17 cellular contexts compared by ENCODE assay signal in the genomic region with DNA sequence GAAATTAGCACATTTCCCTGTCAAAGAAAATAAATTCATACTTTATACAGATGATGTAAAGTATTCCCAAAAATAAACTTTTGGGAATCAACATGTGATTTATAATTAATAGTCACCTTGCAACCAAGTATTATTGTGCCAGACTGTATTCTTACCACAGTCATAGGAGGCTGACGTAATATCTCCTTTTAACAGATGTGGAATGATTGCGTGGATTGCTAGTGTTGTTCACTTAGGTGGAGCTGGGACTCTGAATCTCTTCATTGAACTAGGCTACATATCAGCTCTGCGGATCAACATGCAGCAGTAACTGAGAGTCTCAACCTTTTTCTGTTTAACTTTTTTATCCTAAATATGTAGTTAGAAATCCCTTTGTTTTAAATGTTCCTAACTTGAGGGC. TPM values are rescaled to one million over a fixed set of nuclear protein-coding genes. Genes with fewer than 3 reads are reported as not detected.
DNase-seq lines count a peak whose midpoint lies in the region; ATAC-seq, FAIRE-seq and TF ChIP-seq lines count a peak whose summit lies in the region.
"Had no signal": no experiment of that assay in that cellular context is flagged by ENCODE, and none has a peak within 500 bp of the region (broad histone marks: within the 10 kb centered on the region; RNA-seq: fewer than 3 reads in every experiment).

No MANE protein-coding gene starts in this region.

- no peak overlapping the region for H2AFZ ChIP-seq in K562 (ENCODE audit: low read depth, low read length)
- H2AFZ ChIP-seq: GM23338 had no signal

- H3K36me3 ChIP-seq in breast epithelium (no peaks in the 10 kb centered on the region), K562 (ENCODE audit: control insufficient read depth, insufficient read depth, low read length) (0 out of 3 replicates have a peak, but pooled peaks cover 2% of the 10 kb centered on the region), neutrophil (peaks cover 7% of the 10 kb centered on the region)

- no peaks in the 10 kb centered on the region for H3K27me3 Mint-ChIP-seq in MCF 10A (ENCODE audit: insufficient read depth, unreplicated experiment)
- H3K27me3 Mint-ChIP-seq: CD4-positive, alpha-beta T cell had no signal

- H3K4me3 ChIP-seq in breast epithelium (no peak overlapping the region), K562 (no peak overlapping the region), neutrophil (ENCODE audit: low read depth in 1 of 2, low read length in 1 of 2) (no peak overlapping the region)
- H3K4me3 ChIP-seq: GM12878, GM23338 had no signal

- H3K9me3 Mint-ChIP-seq in MCF 10A (ENCODE audit: unreplicated experiment) = no peaks in the 10 kb centered on the region
- H3K9me3 Mint-ChIP-seq: CD4-positive, alpha-beta T cell; GM23338; H9 had no signal

- no peaks in the 10 kb centered on the region for H4K20me1 ChIP-seq in K562 (replicated peaks; ENCODE audit: control insufficient read depth, insufficient read depth, low read length)

- H3K9me3 ChIP-seq in breast epithelium (no peaks in the 10 kb centered on the region), K562 (replicated peaks; ENCODE audit: control insufficient read depth, insufficient read depth, low read depth, low read length) (no peaks in the 10 kb centered on the region), neutrophil (no peaks in the 10 kb centered on the region)

- FAIRE-seq in K562 (lab: Jason Lieb, UNC) (no peak), urothelium cell line (lab: Jason Lieb, UNC) (no peak)
- FAIRE-seq: GM12878, GM18507 had no signal

- H3K27ac ChIP-seq in breast epithelium (no peak overlapping the region), K562 (ENCODE audit: extremely low read depth, low read depth, low read length) (no peak overlapping the region), neutrophil (peak overlapping the region; percentile 69)
- H3K27ac ChIP-seq: 22Rv1 had no signal

- no peak for TF ChIP-seq EP300 in K562 (IDR thresholded peaks at IDR 0.05; ENCODE audit: low read length)

- in situ Hi-C loops in K562 (cut with MboI) = no loop called here

- peaks cover 25% of the 10 kb centered on the region for H3K36me3 Mint-ChIP-seq in MCF 10A (ENCODE audit: insufficient read depth, unreplicated experiment)

- POLR2A ChIA-PET in MCF 10A (lab: Yijun Ruan, JAX) (no interaction called here), K562 (lab: Yijun Ruan, JAX) (interaction anchor here (0.7 kb wide), 2 partner anchors 9 to 27 kb away, joined by 3 read pairs; no protein-coding TSS in a partner anchor)

- no peaks in the 10 kb centered on the region for H3K9me1 ChIP-seq in K562 (ENCODE audit: control insufficient read depth, insufficient read depth, low read length)

- DNase-seq in MCF 10A (ENCODE audit: unreplicated experiment) = peak; percentile 9
- DNase-seq in breast epithelium (ENCODE audit: low spot score in 2 of 2) = no peak
- no peak for DNase-seq in K562 (ENCODE audit: extremely low read depth in 1 of 4, low spot score in 3 of 4)
- DNase-seq in urothelium cell line (ENCODE audit: low spot score) = no peak
- DNase-seq: C1 segment of cervical spinal cord; Calu3; CD4-positive, alpha-beta T cell; DMS 273 treated with DMSO at 0.1 percent for 48 hours; H9; IMR-90 had no signal

- H3K9ac ChIP-seq in K562 (ENCODE audit: insufficient read depth in 1 of 2, low read depth in 2 of 2, low read length in 2 of 2) = no peak overlapping the region

- no peak for TF ChIP-seq RAD21 in K562 (CRISPR knock-in tag; conservative IDR thresholded peaks at IDR 0.05 in 1 of 2, IDR thresholded peaks at IDR 0.05 in 1 of 2)

- no peaks in the 10 kb centered on the region for H3K79me2 ChIP-seq in K562 (ENCODE audit: control insufficient read depth, insufficient read depth, low read length)

- H3K4me3 Mint-ChIP-seq in MCF 10A (ENCODE audit: unreplicated experiment) = no peak overlapping the region
- H3K4me3 Mint-ChIP-seq: CD4-positive, alpha-beta T cell; GM23338; H9 had no signal

- WGBS in K562 (ENCODE audit: insufficient coverage, low coverage, missing lambda C conversion rate) = 48% methylated on average over 3 of the region's 3 CpGs

- H3K4me2 ChIP-seq in K562 (ENCODE audit: insufficient read depth, low read length) = no peak overlapping the region
- H3K4me2 ChIP-seq: GM23338 had no signal

- H3K4me1 ChIP-seq in breast epithelium (no peaks in the 10 kb centered on the region), K562 (replicated peaks in 1 of 2; ENCODE audit: control insufficient read depth in 2 of 2, insufficient read depth in 2 of 2, low read length in 2 of 2) (no peaks in the 10 kb centered on the region; a peak in 2 of 5 replicates), neutrophil (ENCODE audit: control insufficient read depth in 1 of 2, insufficient read depth in 1 of 2, low read depth in 1 of 2, low read length in 1 of 2) (peaks cover 16 to 27% of the 10 kb centered on the region in 2 experiments)

- no peak overlapping the region for H3K27ac Mint-ChIP-seq in MCF 10A (ENCODE audit: low read depth, unreplicated experiment)
- H3K27ac Mint-ChIP-seq: CD4-positive, alpha-beta T cell; GM23338; H9 had no signal

- ATAC-seq in K562 (peak; percentile 49; the same call in 2 of the 3 replicates), GM19397 (IDR thresholded peaks at IDR 0.05; ENCODE audit: unreplicated experiment) (no peak), GM21515 (IDR thresholded peaks at IDR 0.05; ENCODE audit: unreplicated experiment) (no peak)
- ATAC-seq: GM12878, GM23338 had no signal

- H3K4me1 Mint-ChIP-seq in MCF 10A (ENCODE audit: insufficient read depth, unreplicated experiment) = no peaks in the 10 kb centered on the region

- no peaks in the 10 kb centered on the region for H3K27me3 ChIP-seq in breast epithelium
- no peaks in the 10 kb centered on the region for H3K27me3 ChIP-seq in K562 (ENCODE audit: control insufficient read depth in 2 of 2, insufficient read depth in 2 of 2, low read length in 2 of 2)
- H3K27me3 ChIP-seq in neutrophil = no peaks in the 10 kb centered on the region

- TF ChIP-seq POLR2A in breast epithelium (IDR thresholded peaks at IDR 0.05) (no peak), K562 (conservative IDR thresholded peaks at IDR 0.05) (no peak)

- CTCF ChIA-PET in MCF 10A (lab: Yijun Ruan, JAX) = interaction anchor here (1.0 to 1.1 kb wide), 2 partner anchors 27 to 47 kb away, joined by 3 read pairs; no protein-coding TSS in a partner anchor
- CTCF ChIA-PET in K562 (lab: Yijun Ruan, JAX; ENCODE audit: low intra/inter-chr PET ratio) = interaction anchor here (0.6 kb wide), 1 partner anchor 8 kb away, joined by 5 read pairs; no protein-coding TSS in a partner anchor

- no TSS peak for BruUV-seq in MCF 10A (replicated peaks; lab: Mats Ljungman, UMichigan)
- no TSS peak for BruUV-seq in K562 (replicated peaks; lab: Mats Ljungman, UMichigan)

- TF ChIP-seq CTCF in MCF 10A (IDR thresholded peaks at IDR 0.05; ENCODE audit: unreplicated experiment) = no peak
- TF ChIP-seq CTCF in breast epithelium (IDR thresholded peaks at IDR 0.05) = no peak
- no peak for TF ChIP-seq CTCF in K562 (IDR thresholded peaks at IDR 0.05 in 2 of 3, conservative IDR thresholded peaks at IDR 0.05 in 1 of 3; ENCODE audit: insufficient read depth in 2 of 3, low read depth in 1 of 3, low read length in 3 of 3)
- TF ChIP-seq CTCF in neutrophil (IDR thresholded peaks at IDR 0.05) = no peak

- intact Hi-C loops in MCF 10A (cut with micrococcal nuclease) (no loop called here), breast epithelium (cut with DNase I; ENCODE audit: low total_unique reads) (no loop called here), K562 (cut with micrococcal nuclease) (no loop called here)

TF ChIP-seq in K562, 482 proteins besides CTCF, POLR2A, EP300 and RAD21:
- TF ChIP-seq STAG1 (CRISPR knock-in tag; IDR thresholded peaks at IDR 0.05; ENCODE audit: borderline replicate concordance) = no peak
- TF ChIP-seq PCBP2 (IDR thresholded peaks at IDR 0.05; ENCODE audit: low read depth, low read length, poor library complexity, severe bottlenecking) = no peak
- no peak for TF ChIP-seq MCM5 (IDR thresholded peaks at IDR 0.05; ENCODE audit: low read depth)
- TF ChIP-seq HDAC3 (IDR thresholded peaks at IDR 0.05; ENCODE audit: borderline replicate concordance, partially characterized antibody) = no peak
TF ChIP-seq in K562: peak in this region for 0.

RNA-seq across cellular contexts. Expression of a gene that starts 37.2 kb away (rescaled TPM):
- total RNA-seq in MCF 10A (2022) = 55.1 and 62.2 TPM in 2 replicates
- 10 to 100 TPM; 30.3 to 36.1 (median 34.6) TPM for total RNA-seq in breast epithelium
- total RNA-seq in K562 (2011; cell fraction: chromatin; rRNA removed; ENCODE audit: low replicate concordance) = 19.9 and 36.7 TPM in 2 replicates
- total RNA-seq in K562 (2011; cell fraction: nucleolus; rRNA removed) = 8.7 and 14.6 TPM in 2 replicates
- total RNA-seq in K562 (2011; cell fraction: nucleoplasm; rRNA removed) = 18.6 and 35.0 TPM in 2 replicates
- total RNA-seq in K562 (2014; rRNA removed) = 11.3 and 12.4 TPM in 2 replicates
- 12.9 and 15.3 TPM in 2 replicates for total RNA-seq in K562 (2014; rRNA removed; fragmentation: Illumina TruSeq; extraction: Trizol)
- 9.7 and 10.0 TPM in 2 replicates for total RNA-seq in K562 (2015; rRNA removed; fragmentation: Illumina TruSeq; extraction: Trizol)
- 10.8 and 14.0 TPM in 2 replicates for total RNA-seq in K562 (2021)
- 10.6 and 11.1 TPM in 2 replicates for polyA plus RNA-seq in K562 (2011; rRNA removed)
- 7.0 and 8.9 TPM in 2 replicates for polyA plus RNA-seq in K562 (2011; cell fraction: cytosol; rRNA removed)
- polyA plus RNA-seq in K562 (2011; cell fraction: nucleus; rRNA removed) = 13.1 and 15.3 TPM in 2 replicates
- 6.3 and 17.9 TPM in 2 replicates for polyA plus RNA-seq in K562 (2012)
- 15.3 and 19.9 TPM in 2 replicates for polyA plus RNA-seq in K562 (2014; fragmentation: Illumina TruSeq; extraction: Trizol)
- polyA plus RNA-seq in K562 (2014; fragmentation: Nextera tagmentation; extraction: Ambion mirVana) = 1 to 10 TPM; 3.3 to 4.8 TPM
- 12.7 and 14.5 TPM in 2 replicates for polyA plus RNA-seq in K562 (2014; rRNA removed)
- 13.2 and 15.9 TPM in 2 replicates for polyA minus RNA-seq in K562 (2011; rRNA and poly(A)+ RNA removed)
- polyA minus RNA-seq in K562 (2011; cell fraction: cytosol; rRNA and poly(A)+ RNA removed) = 6.5 and 8.0 TPM in 2 replicates
- polyA minus RNA-seq in K562 (2011; cell fraction: nucleus; rRNA and poly(A)+ RNA removed) = 7.7 and 11.8 TPM in 2 replicates
